1 cellular context compared by ENCODE assay signal in the genomic region with DNA sequence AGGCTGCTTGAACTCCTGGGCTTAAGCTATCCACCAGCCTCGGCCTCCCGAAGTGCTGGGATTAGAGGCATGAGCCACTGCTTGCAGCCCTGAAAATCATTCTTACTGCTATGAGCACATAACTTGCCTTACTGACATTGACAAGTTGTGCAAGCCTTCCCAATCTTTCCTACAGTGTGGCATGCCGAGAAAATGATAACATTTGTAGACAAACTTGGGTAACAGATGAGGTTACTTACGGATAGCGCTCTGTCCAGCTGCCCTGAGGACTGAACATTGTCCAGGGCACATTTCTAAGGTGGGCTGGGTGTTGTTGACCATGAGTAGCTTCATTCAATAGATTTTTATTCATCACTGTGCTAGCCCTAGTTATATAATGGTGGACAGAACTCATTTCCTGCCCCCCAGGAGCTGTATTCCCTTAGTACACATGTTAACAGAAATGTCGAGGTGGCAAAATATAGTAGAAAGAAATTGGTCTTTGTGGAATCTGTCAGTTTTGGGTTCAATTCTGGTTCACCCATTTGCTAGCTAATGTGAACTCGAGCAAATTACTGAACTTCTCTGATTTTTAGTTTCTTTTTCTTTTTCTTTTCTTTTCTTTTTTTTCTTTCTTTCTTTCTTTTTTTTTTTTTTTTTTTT.
TF ChIP-seq lines count a peak whose summit lies in the region.

No MANE protein-coding gene starts in this region.

TF ChIP-seq in HepG2, 621 proteins besides CTCF, POLR2A, EP300 and RAD21 (continued from another document):
- no peak for TF ChIP-seq TOE1 (CRISPR knock-in tag; IDR thresholded peaks at IDR 0.05)
- TF ChIP-seq, protein P1, sequence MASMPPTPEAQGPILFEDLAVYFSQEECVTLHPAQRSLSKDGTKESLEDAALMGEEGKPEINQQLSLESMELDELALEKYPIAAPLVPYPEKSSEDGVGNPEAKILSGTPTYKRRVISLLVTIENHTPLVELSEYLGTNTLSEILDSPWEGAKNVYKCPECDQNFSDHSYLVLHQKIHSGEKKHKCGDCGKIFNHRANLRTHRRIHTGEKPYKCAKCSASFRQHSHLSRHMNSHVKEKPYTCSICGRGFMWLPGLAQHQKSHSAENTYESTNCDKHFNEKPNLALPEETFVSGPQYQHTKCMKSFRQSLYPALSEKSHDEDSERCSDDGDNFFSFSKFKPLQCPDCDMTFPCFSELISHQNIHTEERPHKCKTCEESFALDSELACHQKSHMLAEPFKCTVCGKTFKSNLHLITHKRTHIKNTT (CRISPR knock-in tag; IDR thresholded peaks at IDR 0.05) = no peak
- TF ChIP-seq FOXO1 (CRISPR knock-in tag; IDR thresholded peaks at IDR 0.05) = 0 out of 2 replicates have a peak, but pooled peaks have one; percentile 49
- TF ChIP-seq GATAD1 (CRISPR knock-in tag; IDR thresholded peaks at IDR 0.05) = no peak
- no peak for TF ChIP-seq SOX13 (IDR thresholded peaks at IDR 0.05)
- TF ChIP-seq SOX13 (CRISPR knock-in tag; conservative IDR thresholded peaks at IDR 0.05 in 1 of 2, IDR thresholded peaks at IDR 0.05 in 1 of 2) = peak in 1 of 2 experiments; percentile 72; a peak in 2 of 4 replicates
- TF ChIP-seq ZNF235 (CRISPR knock-in tag; IDR thresholded peaks at IDR 0.05; ENCODE audit: borderline replicate concordance) = no peak
- no peak for TF ChIP-seq ASH2L (IDR thresholded peaks at IDR 0.05; ENCODE audit: insufficient read length, low read depth, low read length)
- TF ChIP-seq, protein P2, sequence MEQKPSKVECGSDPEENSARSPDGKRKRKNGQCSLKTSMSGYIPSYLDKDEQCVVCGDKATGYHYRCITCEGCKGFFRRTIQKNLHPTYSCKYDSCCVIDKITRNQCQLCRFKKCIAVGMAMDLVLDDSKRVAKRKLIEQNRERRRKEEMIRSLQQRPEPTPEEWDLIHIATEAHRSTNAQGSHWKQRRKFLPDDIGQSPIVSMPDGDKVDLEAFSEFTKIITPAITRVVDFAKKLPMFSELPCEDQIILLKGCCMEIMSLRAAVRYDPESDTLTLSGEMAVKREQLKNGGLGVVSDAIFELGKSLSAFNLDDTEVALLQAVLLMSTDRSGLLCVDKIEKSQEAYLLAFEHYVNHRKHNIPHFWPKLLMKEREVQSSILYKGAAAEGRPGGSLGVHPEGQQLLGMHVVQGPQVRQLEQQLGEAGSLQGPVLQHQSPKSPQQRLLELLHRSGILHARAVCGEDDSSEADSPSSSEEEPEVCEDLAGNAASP (CRISPR knock-in tag; IDR thresholded peaks at IDR 0.05; ENCODE audit: borderline replicate concordance) = no peak; the same call in 1 of the 2 replicates
- TF ChIP-seq TEAD3 (CRISPR knock-in tag; optimal IDR thresholded peaks at IDR 0.05; ENCODE audit: borderline replicate concordance) = peak; percentile 56
- TF ChIP-seq SSRP1 (CRISPR knock-in tag; IDR thresholded peaks at IDR 0.05) = no peak
- TF ChIP-seq, protein P3, sequence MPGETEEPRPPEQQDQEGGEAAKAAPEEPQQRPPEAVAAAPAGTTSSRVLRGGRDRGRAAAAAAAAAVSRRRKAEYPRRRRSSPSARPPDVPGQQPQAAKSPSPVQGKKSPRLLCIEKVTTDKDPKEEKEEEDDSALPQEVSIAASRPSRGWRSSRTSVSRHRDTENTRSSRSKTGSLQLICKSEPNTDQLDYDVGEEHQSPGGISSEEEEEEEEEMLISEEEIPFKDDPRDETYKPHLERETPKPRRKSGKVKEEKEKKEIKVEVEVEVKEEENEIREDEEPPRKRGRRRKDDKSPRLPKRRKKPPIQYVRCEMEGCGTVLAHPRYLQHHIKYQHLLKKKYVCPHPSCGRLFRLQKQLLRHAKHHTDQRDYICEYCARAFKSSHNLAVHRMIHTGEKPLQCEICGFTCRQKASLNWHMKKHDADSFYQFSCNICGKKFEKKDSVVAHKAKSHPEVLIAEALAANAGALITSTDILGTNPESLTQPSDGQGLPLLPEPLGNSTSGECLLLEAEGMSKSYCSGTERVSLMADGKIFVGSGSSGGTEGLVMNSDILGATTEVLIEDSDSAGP (CRISPR knock-in tag; IDR thresholded peaks at IDR 0.05; ENCODE audit: borderline replicate concordance) = no peak
